Comparison of ENCODE assay signal across 1 cellular context in the genomic region with DNA sequence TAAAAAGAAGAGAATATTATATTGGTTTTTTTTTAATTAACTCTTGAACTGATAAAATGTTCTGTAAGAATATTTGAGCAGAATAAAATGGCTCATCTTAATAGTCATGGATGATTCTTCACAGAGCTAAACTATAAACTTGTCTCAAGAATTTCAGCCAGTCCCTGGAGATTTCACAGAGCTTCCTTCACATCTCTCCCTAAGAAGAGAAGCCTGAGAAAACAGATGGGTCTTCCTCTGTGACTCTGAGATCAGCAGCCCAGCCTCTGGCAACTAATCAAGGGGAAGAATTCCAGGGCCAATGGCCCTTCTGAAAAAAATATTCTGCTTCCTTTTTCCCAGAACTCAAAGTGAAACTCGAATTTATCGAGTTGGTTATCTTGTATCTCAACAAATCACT.
TF ChIP-seq lines count a peak whose summit lies in the region.

No MANE protein-coding gene starts in this region.

TF ChIP-seq in IMR-90, 13 proteins besides CTCF, POLR2A, EP300 and RAD21 (continued from another document):
- TF ChIP-seq, protein P1, sequence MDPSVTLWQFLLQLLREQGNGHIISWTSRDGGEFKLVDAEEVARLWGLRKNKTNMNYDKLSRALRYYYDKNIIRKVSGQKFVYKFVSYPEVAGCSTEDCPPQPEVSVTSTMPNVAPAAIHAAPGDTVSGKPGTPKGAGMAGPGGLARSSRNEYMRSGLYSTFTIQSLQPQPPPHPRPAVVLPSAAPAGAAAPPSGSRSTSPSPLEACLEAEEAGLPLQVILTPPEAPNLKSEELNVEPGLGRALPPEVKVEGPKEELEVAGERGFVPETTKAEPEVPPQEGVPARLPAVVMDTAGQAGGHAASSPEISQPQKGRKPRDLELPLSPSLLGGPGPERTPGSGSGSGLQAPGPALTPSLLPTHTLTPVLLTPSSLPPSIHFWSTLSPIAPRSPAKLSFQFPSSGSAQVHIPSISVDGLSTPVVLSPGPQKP (IDR thresholded peaks at IDR 0.05; ENCODE audit: borderline replicate concordance, low read depth, low read length): no peak
- no peak for TF ChIP-seq NFE2L2 (IDR thresholded peaks at IDR 0.05; ENCODE audit: low read depth, low read length)
- TF ChIP-seq MAZ (IDR thresholded peaks at IDR 0.05; ENCODE audit: borderline replicate concordance, low read depth, low read length): no peak
- TF ChIP-seq BHLHE40 (IDR thresholded peaks at IDR 0.05; ENCODE audit: low read depth, low read length): no peak
- no peak for TF ChIP-seq RCOR1 (IDR thresholded peaks at IDR 0.05; ENCODE audit: insufficient replicate concordance, low read length)
- no peak for TF ChIP-seq MAFK (IDR thresholded peaks at IDR 0.05; ENCODE audit: low read depth, low read length)
- no peak for TF ChIP-seq SMC3 (IDR thresholded peaks at IDR 0.05; ENCODE audit: low read depth, low read length)
- no peak for TF ChIP-seq CHD1 (IDR thresholded peaks at IDR 0.05; ENCODE audit: low read depth, low read length)
- TF ChIP-seq MXI1 (IDR thresholded peaks at IDR 0.05; ENCODE audit: borderline replicate concordance, low read depth, low read length): no peak
- TF ChIP-seq, protein P2, sequence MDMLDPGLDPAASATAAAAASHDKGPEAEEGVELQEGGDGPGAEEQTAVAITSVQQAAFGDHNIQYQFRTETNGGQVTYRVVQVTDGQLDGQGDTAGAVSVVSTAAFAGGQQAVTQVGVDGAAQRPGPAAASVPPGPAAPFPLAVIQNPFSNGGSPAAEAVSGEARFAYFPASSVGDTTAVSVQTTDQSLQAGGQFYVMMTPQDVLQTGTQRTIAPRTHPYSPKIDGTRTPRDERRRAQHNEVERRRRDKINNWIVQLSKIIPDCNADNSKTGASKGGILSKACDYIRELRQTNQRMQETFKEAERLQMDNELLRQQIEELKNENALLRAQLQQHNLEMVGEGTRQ (IDR thresholded peaks at IDR 0.05; ENCODE audit: low read depth, low read length): no peak
- no peak for TF ChIP-seq CEBPB (IDR thresholded peaks at IDR 0.05; ENCODE audit: low read depth, low read length)
- no peak for TF ChIP-seq FOS (IDR thresholded peaks at IDR 0.05; ENCODE audit: low read depth, low read length)
